In the genomic region with DNA sequence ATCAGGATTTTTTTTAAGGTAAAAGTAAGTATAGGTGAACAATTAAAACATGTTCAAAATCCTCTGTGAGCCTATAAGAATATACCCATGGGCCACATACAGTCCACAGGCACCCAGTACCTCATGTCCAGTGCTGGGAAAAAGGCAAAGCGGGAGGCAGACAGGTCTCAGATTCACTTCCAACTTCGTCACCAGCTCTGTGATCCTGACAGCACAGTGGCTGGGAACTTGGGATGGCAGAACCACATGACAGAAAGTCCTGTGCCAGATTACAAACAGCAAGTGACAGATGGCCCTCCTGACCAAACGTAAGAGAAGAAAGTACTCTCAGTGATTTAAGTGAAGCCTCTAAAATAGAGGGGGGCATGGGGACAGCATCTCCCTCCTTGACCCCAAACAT, we compare ENCODE assay signal across 25 cellular contexts. TPM values are rescaled to one million over a fixed set of nuclear protein-coding genes. Genes with fewer than 3 reads are reported as not detected.
DNase-seq lines count a peak whose midpoint lies in the region; TF ChIP-seq lines count a peak whose summit lies in the region.
"Had no signal": no experiment of that assay in that cellular context is flagged by ENCODE, and none has a peak within 500 bp of the region (broad histone marks: within the 10 kb centered on the region; RNA-seq: fewer than 3 reads in every experiment).

No MANE protein-coding gene starts in this region.

- H3K4me1 ChIP-seq in hepatocyte (ENCODE audit: insufficient read depth) (no peaks in the 10 kb centered on the region), spleen (peaks cover 0 to 5% (median 3%) of the 10 kb centered on the region in 6 donors)

- H3K9me3 ChIP-seq in hepatocyte (ENCODE audit: low read depth) (no peaks in the 10 kb centered on the region), spleen (no peaks in the 10 kb centered on the region)
- H3K9me3 ChIP-seq: A549, MG63 had no signal

- peak; percentile 43 for DNase-seq in Ammon's horn (ENCODE audit: low spot score)
- DNase-seq in NCI-H446 (lab: John Stamatoyannopoulos, UW), result peak; percentile 15 to 41
- peak; percentile 47 for DNase-seq in NCI-H82 treated with DMSO at 0.1 percent for 48 hours (lab: John Stamatoyannopoulos, UW; ENCODE audit: unreplicated experiment)
- peak in 1 of 10 donors; percentile 46 for DNase-seq in dorsolateral prefrontal cortex
- no peak for DNase-seq in NK-92 (lab: John Stamatoyannopoulos, UW; ENCODE audit: unreplicated experiment)
- DNase-seq in hepatocyte (ENCODE audit: low spot score), result no peak
- no peak for DNase-seq in spleen
- DNase-seq: AML-193; CD4-positive, alpha-beta memory T cell; COR-L47; DMS79 treated with DMSO at 0.1 percent for 48 hours; GOT3; HCEC 1CT; IMR-90; KG1; MG63; NCI-H1105 treated with DMSO at 0.1 percent for 48 hours; NCI-H146; NCI-H1930; NCI-H748 treated with DMSO at 0.1 percent for 48 hours; PC-9; SHP77; T-cell had no signal

- H4K20me1 ChIP-seq in hepatocyte (ENCODE audit: insufficient read depth, poor library complexity, severe bottlenecking), result no peaks in the 10 kb centered on the region

- peak overlapping the region in 33 of 59 donors; percentile 1 to 78 (median 71) for H3K4me3 ChIP-seq in dorsolateral prefrontal cortex
- no peak overlapping the region for H3K4me3 ChIP-seq in hepatocyte
- no peak overlapping the region for H3K4me3 ChIP-seq in spleen
- H3K4me3 ChIP-seq: A549, MG63, PC-9 had no signal

- H3K79me2 ChIP-seq in hepatocyte, result no peaks in the 10 kb centered on the region

- H3K27me3 ChIP-seq in dorsolateral prefrontal cortex, result peaks cover 0 to 29% (median under 1%) of the 10 kb centered on the region in 45 donors
- peaks cover 43% of the 10 kb centered on the region for H3K27me3 ChIP-seq in hepatocyte
- H3K27me3 ChIP-seq in spleen (replicated peaks in 1 of 7), result peaks cover 0 to 53% (median 27%) of the 10 kb centered on the region in 7 donors

- TF ChIP-seq POLR2A in spleen (IDR thresholded peaks at IDR 0.05), result no peak

- H3K4me2 ChIP-seq in hepatocyte, result no peak overlapping the region
- H3K4me2 ChIP-seq: A549, PC-9 had no signal

- no peak overlapping the region for H2AFZ ChIP-seq in hepatocyte
- H2AFZ ChIP-seq: PC-9 had no signal

- TF ChIP-seq CTCF in dorsolateral prefrontal cortex (IDR thresholded peaks at IDR 0.05 in 54 of 56, conservative IDR thresholded peaks at IDR 0.05 in 2 of 56; ENCODE audit: low read depth in 1 of 56, partially characterized antibody in 56 of 56) (no peak), hepatocyte (IDR thresholded peaks at IDR 0.05; ENCODE audit: poor library complexity) (no peak), spleen (IDR thresholded peaks at IDR 0.05 in 8 of 11, conservative IDR thresholded peaks at IDR 0.05 in 3 of 11) (no peak)

- H3K27ac ChIP-seq in dorsolateral prefrontal cortex (peak overlapping the region in 28 of 59 donors; percentile 6 to 94 (median 43)), hepatocyte (no peak overlapping the region), spleen (no peak overlapping the region)
- H3K27ac ChIP-seq: A549, PC-9 had no signal

- 88% methylated on average over 3 of the region's 3 CpGs for WGBS in hepatocyte (ENCODE audit: low lambda C conversion rate, missing lambda C conversion rate)
- 69 to 87% (median 73%) methylated on average over 3 of the region's 3 CpGs for WGBS in spleen, 5 donors

- H3K9me2 ChIP-seq in hepatocyte (replicated peaks; ENCODE audit: insufficient read depth), result no peaks in the 10 kb centered on the region

- intact Hi-C loops in dorsolateral prefrontal cortex (cut with DNase I), result no loop called here
- intact Hi-C loops in spleen (cut with DNase I; ENCODE audit: low total_unique reads), result no loop called here

- H3K36me3 ChIP-seq in hepatocyte (replicated peaks; ENCODE audit: insufficient read depth, low read depth) (no peaks in the 10 kb centered on the region), spleen (no peaks in the 10 kb centered on the region)
- H3K36me3 ChIP-seq: MG63 had no signal

RNA-seq across cellular contexts. Expression of gene SLC1A2, which starts 5.8 kb away (rescaled TPM):
- total RNA-seq in dorsolateral prefrontal cortex (1,000 to 10,000 TPM in 105 of 120 experiments, 100 to 1,000 TPM in 15; 500 to 4,588 (median 1,344) TPM), hepatocyte (0.84 and 2.9 TPM in 2 replicates), spleen (1 to 10 TPM in 4 of 7 donors, under 1 TPM in 3; 0.47 to 3.8 (median 1.2) TPM)
- polyA plus RNA-seq in hepatocyte (0.59 TPM in 1 of 2 replicates, not detected in the other), spleen (under 1 TPM; 0.26 to 0.94 (median 0.76) TPM)
- total RNA-seq: NCI-H460 had no signal

Comparison
In these comparisons a context has a peak if more than half of its experiments do, and no peak if none do; other contexts are left out.
1. DNase-seq: peak in Ammon's horn (single experiment), NCI-H446 (2 of 2) and NCI-H82 treated with DMSO at 0.1 percent for 48 hours (single experiment); none in NK-92 (single experiment), hepatocyte (single experiment) and spleen (single experiment).
2. H3K4me3 ChIP-seq: peak in dorsolateral prefrontal cortex (33 of 59); none in hepatocyte (single experiment) and spleen (0 of 8).
3. RNA of gene SLC1A2, which starts 5.8 kb away (total RNA-seq): 500 to 4,588 TPM in dorsolateral prefrontal cortex; 0.84 to 2.9 TPM in hepatocyte and 0.47 to 3.8 TPM in spleen; every median in the first group is over 100 times any median in the second.